ENCODE assay signal across 8 cellular contexts in genomic region chr1:156677616-156678596, GRCh38. TPM values are rescaled to one million over a fixed set of nuclear protein-coding genes. Genes with fewer than 3 reads are reported as not detected.
DNase-seq lines count a peak whose midpoint lies in the region; ATAC-seq and TF ChIP-seq lines count a peak whose summit lies in the region.

No MANE protein-coding gene starts in this region.

- peak; percentile 88 for DNase-seq in DMS 273 (lab: John Stamatoyannopoulos, UW; ENCODE audit: unreplicated experiment)
- peak in 1 of 2 experiments; percentile 48 for DNase-seq in HL-60 (ENCODE audit: low read depth in 1 of 2, low spot score in 1 of 2)
- peak; percentile 92 for DNase-seq in NCI-H82 (lab: John Stamatoyannopoulos, UW)
- peak in 47 of 58 donors; percentile 15 to 77 (median 49) for DNase-seq in anterior cingulate cortex (lab: John Stamatoyannopoulos, UW)
- peak; percentile 77 for DNase-seq in right atrium auricular region (ENCODE audit: low spot score)
- peak; percentile 87 for DNase-seq in posterior vena cava (ENCODE audit: low spot score)

- H3K36me3 ChIP-seq in right atrium auricular region: peaks cover 15% of the 10 kb centered on the region

- H3K4me1 ChIP-seq in right atrium auricular region: peaks cover 0 to 48% of the 10 kb centered on the region in 2 donors

- H3K4me3 ChIP-seq in HL-60 (replicated peaks; ENCODE audit: insufficient read depth, low read length) (no peak overlapping the region), right atrium auricular region (peak overlapping the region; percentile 71 to 72)

- intact Hi-C loops in posterior vena cava (cut with DNase I): loop anchor here (1.0 to 2.0 kb wide), 2 partner anchors 17 to 18 kb away; no protein-coding TSS in a partner anchor

- ATAC-seq in GM21619 (IDR thresholded peaks at IDR 0.05; ENCODE audit: unreplicated experiment) (no peak), GM21360 (IDR thresholded peaks at IDR 0.05; ENCODE audit: unreplicated experiment) (no peak)

- H3K27ac ChIP-seq in HL-60 (replicated peaks): no peak overlapping the region
- peak overlapping the region; percentile 90 to 96 for H3K27ac ChIP-seq in right atrium auricular region

- peak; percentile 55 for TF ChIP-seq CTCF in HL-60 (IDR thresholded peaks at IDR 0.05; ENCODE audit: insufficient read depth, low read length)
- peak; percentile 73 to 90 for TF ChIP-seq CTCF in right atrium auricular region (IDR thresholded peaks at IDR 0.05)

- peaks cover 81% of the 10 kb centered on the region for H3K27me3 ChIP-seq in HL-60 (ENCODE audit: insufficient read depth, poor library complexity, severe bottlenecking)
- H3K27me3 ChIP-seq in right atrium auricular region: no peaks in the 10 kb centered on the region

- no peaks in the 10 kb centered on the region for H3K9me3 ChIP-seq in right atrium auricular region

RNA-seq across cellular contexts. Expression of gene NES, which starts 0.7 kb away (rescaled TPM):
- total RNA-seq in right atrium auricular region (100 to 1,000 TPM; 134 to 173 TPM), posterior vena cava (100 to 1,000 TPM in 1 of 2 donors, 10 to 100 TPM in 1; 100.0 to 142 TPM)

RNA-seq across cellular contexts. Expression of gene CRABP2, which starts 27.5 kb away (rescaled TPM):
- total RNA-seq in right atrium auricular region (1 to 10 TPM in 1 of 2 donors, under 1 TPM in 1; 0.67 to 2.5 TPM), posterior vena cava (10 to 100 TPM in 1 of 2 donors, 1 to 10 TPM in 1; 9.2 to 20.9 TPM)

RNA-seq across cellular contexts. Expression of gene BCAN, which starts 36.0 kb away (rescaled TPM):
- total RNA-seq in right atrium auricular region (not detected), posterior vena cava (under 1 TPM; 0.29 to 0.60 TPM)

RNA-seq across cellular contexts. Expression of gene METTL25B, which starts 50.4 kb away (rescaled TPM):
- total RNA-seq in right atrium auricular region (10 to 100 TPM in 1 of 2 donors, 1 to 10 TPM in 1; 7.4 to 15.6 TPM), posterior vena cava (10 to 100 TPM; 19.6 to 21.6 TPM)

RNA-seq across cellular contexts. Expression of gene ISG20L2, which starts 50.7 kb away (rescaled TPM):
- total RNA-seq in right atrium auricular region (10 to 100 TPM; 13.6 to 18.0 TPM), posterior vena cava (10 to 100 TPM; 17.3 to 20.3 TPM)
